8 cellular contexts compared by ENCODE assay signal in the genomic region with DNA sequence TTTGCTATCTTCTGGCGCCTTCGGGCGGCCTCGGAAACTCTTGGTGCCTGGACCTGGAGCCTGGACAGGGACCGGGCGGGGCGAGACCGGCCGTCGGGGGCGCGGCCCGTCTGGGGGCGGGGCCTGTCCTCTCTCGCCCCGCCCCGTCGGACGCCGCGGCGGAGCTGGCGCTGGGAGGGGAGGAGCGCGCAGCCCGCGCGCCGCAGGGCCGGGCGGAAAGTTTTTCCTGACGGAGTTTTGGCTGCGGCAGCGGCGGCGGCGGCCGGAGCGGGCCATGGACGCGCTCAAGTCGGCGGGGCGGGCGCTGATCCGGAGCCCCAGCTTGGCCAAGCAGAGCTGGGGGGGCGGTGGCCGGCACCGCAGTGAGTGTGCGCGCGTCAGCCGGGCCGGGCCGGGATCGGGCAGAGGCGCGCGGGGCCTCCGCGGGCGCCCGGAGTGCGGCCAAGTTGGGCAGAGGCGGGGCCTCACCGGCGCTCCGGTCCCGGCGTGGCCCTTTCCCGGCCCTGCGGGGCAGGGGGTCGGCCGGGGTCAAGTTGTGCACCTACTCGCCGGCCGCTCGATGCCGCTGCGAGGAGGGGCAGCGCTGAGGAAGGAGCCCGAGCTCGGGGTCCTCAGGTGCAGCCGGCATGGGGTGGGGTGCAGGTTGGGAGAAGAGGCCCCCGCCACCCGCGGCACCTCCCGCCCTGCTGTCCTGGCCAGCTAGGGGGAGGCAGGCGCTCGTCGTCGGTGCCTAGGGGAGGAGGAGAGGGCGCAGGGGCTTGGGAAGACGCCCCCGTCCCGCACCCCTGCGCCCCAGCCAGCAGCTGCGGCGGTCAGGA. TPM values are rescaled to one million over a fixed set of nuclear protein-coding genes. Genes with fewer than 3 reads are reported as not detected.
DNase-seq lines count a peak whose midpoint lies in the region; ATAC-seq and TF ChIP-seq lines count a peak whose summit lies in the region.

Gene LDLRAP1, plus strand, starts transcription at position 182 of the 818 bp plus-strand sequence. Its CDS starts 93 bp downstream, at position 275.

- peaks cover 16% of the 10 kb centered on the region for H3K36me3 Mint-ChIP-seq in activated naive CD4-positive, alpha-beta T cell treated with anti-CD3 and anti-CD28 coated beads, Interleukin-2, amount 10 ng/mL, durations not matched to agents 7 days and 5 days
- H3K36me3 Mint-ChIP-seq in neural progenitor cell: no peaks in the 10 kb centered on the region

- H3K79me2 ChIP-seq in neural progenitor cell (ENCODE audit: low read depth): no peaks in the 10 kb centered on the region

- H3K27ac ChIP-seq in SJCRH30 (no peak within 1 kb of the TSS), neural progenitor cell (no peak within 1 kb of the TSS)

- CTCF ChIA-PET in activated naive CD4-positive, alpha-beta T cell treated with anti-CD3 and anti-CD28 coated beads, Interleukin-2, amount 10 ng/mL, durations not matched to agents 7 days and 5 days (lab: Charles Lee): interaction anchor here (0.9 kb wide), 1 partner anchor 25 kb away, joined by 3 read pairs; no protein-coding TSS in a partner anchor

- no peak within 1 kb of the TSS for H3K9ac ChIP-seq in neural progenitor cell

- H3K4me1 ChIP-seq in SJCRH30: peaks cover 13% of the 10 kb centered on the region
- H3K4me1 ChIP-seq in neural progenitor cell: peaks cover 6% of the 10 kb centered on the region

- peaks cover 18% of the 10 kb centered on the region for H3F3A ChIP-seq in neural progenitor cell (ENCODE audit: low read depth)

- H4K20me1 ChIP-seq in neural progenitor cell (ENCODE audit: low read depth): peaks cover 13% of the 10 kb centered on the region

- peaks cover 44% of the 10 kb centered on the region for H3K4me1 Mint-ChIP-seq in activated naive CD4-positive, alpha-beta T cell treated with anti-CD3 and anti-CD28 coated beads, Interleukin-2, amount 10 ng/mL, durations not matched to agents 7 days and 5 days
- peaks cover 36% of the 10 kb centered on the region for H3K4me1 Mint-ChIP-seq in neural progenitor cell

- TF ChIP-seq CTCF in neural progenitor cell (IDR thresholded peaks at IDR 0.05): no peak

- H3K9me3 ChIP-seq in SJCRH30 (replicated peaks) (no peaks in the 10 kb centered on the region), neural progenitor cell (ENCODE audit: low read depth) (no peaks in the 10 kb centered on the region)

- peak; percentile 98 for DNase-seq in AG20443 (ENCODE audit: low spot score)
- DNase-seq in SJCRH30: peak; percentile 74 to 84
- DNase-seq in activated naive CD4-positive, alpha-beta T cell treated with anti-CD3 and anti-CD28 coated beads, Interleukin-2, amount 10 ng/mL, durations not matched to agents 7 days and 5 days: peak; percentile 73
- DNase-seq in germinal center (ENCODE audit: low spot score): peak; percentile 83
- DNase-seq in neural progenitor cell (ENCODE audit: low spot score): peak; percentile 90
- peak; percentile 75 for DNase-seq in superior temporal gyrus (ENCODE audit: extremely low spot score)

- H3K9me3 Mint-ChIP-seq in activated naive CD4-positive, alpha-beta T cell treated with anti-CD3 and anti-CD28 coated beads, Interleukin-2, amount 10 ng/mL, durations not matched to agents 7 days and 5 days: no peaks in the 10 kb centered on the region
- H3K9me3 Mint-ChIP-seq in neural progenitor cell: no peaks in the 10 kb centered on the region

- peaks cover 21% of the 10 kb centered on the region for H3K27me3 Mint-ChIP-seq in activated naive CD4-positive, alpha-beta T cell treated with anti-CD3 and anti-CD28 coated beads, Interleukin-2, amount 10 ng/mL, durations not matched to agents 7 days and 5 days
- peaks cover 18% of the 10 kb centered on the region for H3K27me3 Mint-ChIP-seq in neural progenitor cell (ENCODE audit: insufficient read depth, low read depth)

- peak within 1 kb of the TSS; percentile 85 for H3K4me3 Mint-ChIP-seq in activated naive CD4-positive, alpha-beta T cell treated with anti-CD3 and anti-CD28 coated beads, Interleukin-2, amount 10 ng/mL, durations not matched to agents 7 days and 5 days
- H3K4me3 Mint-ChIP-seq in neural progenitor cell: peak within 1 kb of the TSS; percentile 86

- H3K27me3 ChIP-seq in SJCRH30 (peaks cover 21% of the 10 kb centered on the region), neural progenitor cell (peaks cover 27% of the 10 kb centered on the region)

- H3K27ac Mint-ChIP-seq in activated naive CD4-positive, alpha-beta T cell treated with anti-CD3 and anti-CD28 coated beads, Interleukin-2, amount 10 ng/mL, durations not matched to agents 7 days and 5 days: peak within 1 kb of the TSS; percentile 77
- peak within 1 kb of the TSS; percentile 36 for H3K27ac Mint-ChIP-seq in neural progenitor cell

- H3K36me3 ChIP-seq in SJCRH30: no peaks in the 10 kb centered on the region
- H3K36me3 ChIP-seq in neural progenitor cell: no peaks in the 10 kb centered on the region

- H3K4me3 ChIP-seq in SJCRH30 (peak within 1 kb of the TSS; percentile 81), neural progenitor cell (peak within 1 kb of the TSS; percentile 89)

- peak within 1 kb of the TSS; percentile 86 for H2AFZ ChIP-seq in neural progenitor cell (replicated peaks)

- peak; percentile 88 for ATAC-seq in GM19025 (IDR thresholded peaks at IDR 0.05; ENCODE audit: low read depth, unreplicated experiment)
- ATAC-seq in HG03342 (IDR thresholded peaks at IDR 0.05; ENCODE audit: unreplicated experiment): peak; percentile 63

- peak within 1 kb of the TSS; percentile 98 for H3K4me2 ChIP-seq in neural progenitor cell

RNA-seq across cellular contexts. Expression of gene LDLRAP1, which starts in this region (rescaled TPM):
- 22.8 and 23.9 TPM in 2 replicates for total RNA-seq in SJCRH30 (2014; rRNA removed; shearing (Covaris generic))
- 6.5 and 8.6 TPM in 2 replicates for total RNA-seq in neural progenitor cell (ENCODE audit: low replicate concordance)
